In genomic region chr1:52727114-52727586, GRCh38 we compare ENCODE assay signal across 1 cellular context.
A peak's percentile ranks its signal among the peaks of the same experiment; 100 is the strongest.
TF ChIP-seq lines count a peak whose summit lies in the region.

No MANE protein-coding gene starts in this region.

TF ChIP-seq in K562, 482 proteins besides CTCF, POLR2A, EP300 and RAD21 (continued from another document and continues in another):
- TF ChIP-seq MAX (CRISPR knock-in tag; IDR thresholded peaks at IDR 0.05) = peak; percentile 48; the same call in 1 of the 2 replicates
- TF ChIP-seq GTF2E2 (tag; IDR thresholded peaks at IDR 0.05) = no peak
- peak; percentile 38; the same call in 1 of the 2 replicates for TF ChIP-seq L3MBTL2 (IDR thresholded peaks at IDR 0.05)
- peak; percentile 12 for TF ChIP-seq SAP30 (IDR thresholded peaks at IDR 0.05; ENCODE audit: borderline replicate concordance, insufficient read depth, low read depth, low read length, poor library complexity, severe bottlenecking)
- 0 out of 2 replicates have a peak, but pooled peaks have one; percentile 39 for TF ChIP-seq ATF6 (CRISPR knock-in tag; IDR thresholded peaks at IDR 0.05)
- peak; percentile 78 for TF ChIP-seq ZBTB40 (IDR thresholded peaks at IDR 0.05)
- no peak for TF ChIP-seq ZBTB40 (CRISPR knock-in tag; IDR thresholded peaks at IDR 0.05)
- TF ChIP-seq NR2C2 (CRISPR knock-in tag; IDR thresholded peaks at IDR 0.05) = no peak
- TF ChIP-seq NR2C2 (tag; IDR thresholded peaks at IDR 0.05) = peak; percentile 53
- no peak for TF ChIP-seq THRB (CRISPR knock-in tag; conservative IDR thresholded peaks at IDR 0.05)
- no peak for TF ChIP-seq GMEB1 (CRISPR knock-in tag; IDR thresholded peaks at IDR 0.05)
- TF ChIP-seq EP400 (IDR thresholded peaks at IDR 0.05) = no peak; the same call in 1 of the 2 replicates
- 0 out of 2 replicates have a peak, but pooled peaks have one; percentile 4 for TF ChIP-seq ZNF407 (IDR thresholded peaks at IDR 0.05; ENCODE audit: low read depth)
- peak; percentile 44; the same call in 1 of the 2 replicates for TF ChIP-seq TRIM28 (IDR thresholded peaks at IDR 0.05)
- TF ChIP-seq XRCC4 (IDR thresholded peaks at IDR 0.05; ENCODE audit: extremely low read depth, insufficient read depth, insufficient read length) = no peak
- TF ChIP-seq C11orf30 (IDR thresholded peaks at IDR 0.05; ENCODE audit: low read depth) = no peak
- peak; percentile 70; the same call in 1 of the 2 replicates for TF ChIP-seq SMARCC2 (IDR thresholded peaks at IDR 0.05; ENCODE audit: low read depth)
- no peak for TF ChIP-seq KAT7 (CRISPR knock-in tag; IDR thresholded peaks at IDR 0.05; ENCODE audit: borderline replicate concordance)
- TF ChIP-seq HSF4 (CRISPR knock-in tag; IDR thresholded peaks at IDR 0.05; ENCODE audit: borderline replicate concordance) = no peak
- no peak for TF ChIP-seq PTRF (tag; IDR thresholded peaks at IDR 0.05)
- TF ChIP-seq TCF15 (CRISPR knock-in tag; IDR thresholded peaks at IDR 0.05) = 0 out of 2 replicates have a peak, but pooled peaks have one; percentile 56
- 0 out of 4 replicates have a peak, but pooled peaks of 1 of the 2 experiments have one; percentile 51 for TF ChIP-seq SRF (CRISPR knock-in tag; IDR thresholded peaks at IDR 0.05)
- TF ChIP-seq ZBTB11 (CRISPR knock-in tag; IDR thresholded peaks at IDR 0.05) = peak in 1 of 3 experiments; percentile 65; a peak in 1 of 6 replicates
